21 cellular contexts compared by ENCODE assay signal in genomic region chr2:29583548-29584121, GRCh38.
DNase-seq lines count a peak whose midpoint lies in the region; ATAC-seq, FAIRE-seq and TF ChIP-seq lines count a peak whose summit lies in the region.
"Had no signal": no experiment of that assay in that cellular context is flagged by ENCODE, and none has a peak within 500 bp of the region (broad histone marks: within the 10 kb centered on the region; RNA-seq: fewer than 3 reads in every experiment).

No MANE protein-coding gene starts in this region.

- H4K8ac ChIP-seq in IMR-90 (ENCODE audit: low read depth in 2 of 2, low read length in 2 of 2), result no peak overlapping the region

- peak; percentile 7 for DNase-seq in G401 (ENCODE audit: low spot score)
- no peak for DNase-seq in IMR-90
- DNase-seq in HTR-8/SVneo (ENCODE audit: insufficient read length, low spot score), result no peak
- DNase-seq: ACHN, GDM1, Kasumi-1, MM.1S, NCI-H1092 treated with DMSO at 0.1 percent for 48 hours, NCI-H146, NCI-H2081 treated with DMSO at 0.1 percent for 48 hours, OCI-M1, RPMI8226, SHP77 treated with DMSO at 0.1 percent for 48 hours had no signal

- no peak overlapping the region for H3K9ac ChIP-seq in IMR-90 (ENCODE audit: low read depth, low read length)
- H3K9ac ChIP-seq: GM23248 had no signal

- dilution Hi-C loops in IMR-90 (cut with HindIII; ENCODE audit: low sequenced_read_pairs, unreplicated experiment), result no loop called here

- in situ Hi-C loops in G401 (cut with HindIII; ENCODE audit: low sequenced_read_pairs), result no loop called here
- in situ Hi-C loops in IMR-90 (cut with MboI; ENCODE audit: low sequenced_read_pairs), result no loop called here

- H2BK120ac ChIP-seq in IMR-90 (ENCODE audit: low read depth, low read length), result no peak overlapping the region

- CTCF ChIA-PET in IMR-90 (lab: Yijun Ruan, JAX), result interaction anchor here (0.7 kb wide), 1 partner anchor 10 kb away, joined by 4 read pairs; no protein-coding TSS in a partner anchor

- H3K4me3 ChIP-seq in IMR-90 (ENCODE audit: insufficient read depth, low read depth, low read length), result no peak overlapping the region
- H3K4me3 ChIP-seq: GM23248, HAP-1 had no signal

- no peak overlapping the region for H4K5ac ChIP-seq in IMR-90 (ENCODE audit: low read depth, low read length)

- peaks cover 2% of the 10 kb centered on the region; the same call in 1 of the 2 replicates for H3K27me3 ChIP-seq in IMR-90 (ENCODE audit: control insufficient read depth, insufficient read depth, low read length)

- H3K27ac ChIP-seq in IMR-90 (ENCODE audit: insufficient read depth, low read length) (no peak overlapping the region), VCaP (0 out of 2 replicates have a peak overlapping the region, but pooled peaks have one; percentile 7)
- H3K27ac ChIP-seq: C4-2B, GM23248 had no signal

- POLR2A ChIA-PET in IMR-90 (lab: Charles Lee; ENCODE audit: unreplicated experiment), result no interaction called here

- H3K23ac ChIP-seq in IMR-90 (ENCODE audit: low read depth, low read length), result no peak overlapping the region

- no peak overlapping the region for H4K91ac ChIP-seq in IMR-90 (ENCODE audit: insufficient read depth, low read depth, low read length)

- no peak for TF ChIP-seq RAD21 in IMR-90 (IDR thresholded peaks at IDR 0.05; ENCODE audit: low read length)

- no peak overlapping the region for H2AK9ac ChIP-seq in IMR-90 (replicated peaks; ENCODE audit: low read depth, low read length, poor library complexity)

- H3K9me1 ChIP-seq in IMR-90 (ENCODE audit: insufficient read depth, low read length), result no peaks in the 10 kb centered on the region

- ATAC-seq in HG02588 (IDR thresholded peaks at IDR 0.05; ENCODE audit: unreplicated experiment) (peak; percentile 14), IMR-90 (ENCODE audit: low read depth) (no peak), HG03108 (IDR thresholded peaks at IDR 0.05; ENCODE audit: unreplicated experiment) (no peak), HG02852 (IDR thresholded peaks at IDR 0.05; ENCODE audit: unreplicated experiment) (no peak)

- FAIRE-seq in HTR-8/SVneo (lab: Jason Lieb, UNC), result no peak
- FAIRE-seq: D721Med had no signal

- no peaks in the 10 kb centered on the region for H3K79me1 ChIP-seq in IMR-90 (ENCODE audit: low read depth in 1 of 2, low read length in 2 of 2)

- no peaks in the 10 kb centered on the region for H3K4me1 ChIP-seq in IMR-90 (ENCODE audit: control insufficient read depth, insufficient read depth, low read length)
- H3K4me1 ChIP-seq: HAP-1 had no signal

- H3K14ac ChIP-seq in IMR-90 (replicated peaks; ENCODE audit: low read depth, low read length), result no peak overlapping the region

- no peak for TF ChIP-seq CTCF in IMR-90 (conservative IDR thresholded peaks at IDR 0.05; ENCODE audit: low read depth, low read length)
- TF ChIP-seq CTCF in VCaP (conservative IDR thresholded peaks at IDR 0.05), result no peak

- H2BK15ac ChIP-seq in IMR-90 (ENCODE audit: low read depth, low read length), result no peak overlapping the region; the same call in 2 of the 3 replicates

- no peak overlapping the region for H3K4me2 ChIP-seq in IMR-90 (ENCODE audit: low read depth, low read length)

- H2AFZ ChIP-seq in IMR-90 (replicated peaks; ENCODE audit: low read length, poor library complexity), result no peak overlapping the region
- H2AFZ ChIP-seq: GM23248 had no signal

- H2BK20ac ChIP-seq in IMR-90 (ENCODE audit: low read depth, low read length), result no peak overlapping the region; the same call in 1 of the 2 replicates

- H3K36me3 ChIP-seq in IMR-90 (ENCODE audit: control insufficient read depth, insufficient read depth, low read length), result no peaks in the 10 kb centered on the region
- H3K36me3 ChIP-seq: HAP-1 had no signal

- no peaks in the 10 kb centered on the region for H4K20me1 ChIP-seq in IMR-90 (ENCODE audit: insufficient read depth, low read length)

- peak overlapping the region; percentile 47; the same call in 1 of the 2 replicates for H3K18ac ChIP-seq in IMR-90 (ENCODE audit: low read depth, low read length)

- H2BK5ac ChIP-seq in IMR-90 (ENCODE audit: low read depth, low read length, poor library complexity, severe bottlenecking), result no peak overlapping the region

- H3K4ac ChIP-seq in IMR-90 (ENCODE audit: low read depth, low read length), result no peak overlapping the region

- H2AK5ac ChIP-seq in IMR-90 (ENCODE audit: low read depth, low read length), result peak overlapping the region; percentile 5; the same call in 1 of the 2 replicates

- no peaks in the 10 kb centered on the region for H3K9me3 ChIP-seq in IMR-90 (ENCODE audit: control insufficient read depth, insufficient read depth, low read length)
- H3K9me3 ChIP-seq: HAP-1 had no signal

- no CpG with 5 or more reads among the region's 1 CpG for WGBS in IMR-90 (ENCODE audit: extremely low coverage in 2 of 2, insufficient read length in 1 of 2), 2 experiments

- BruUV-seq in IMR-90 (replicated peaks; lab: Mats Ljungman, UMichigan), result no TSS peak

- TF ChIP-seq POLR2A in IMR-90 (IDR thresholded peaks at IDR 0.05; ENCODE audit: low read depth, low read length), result no peak

- no peak overlapping the region for H3K56ac ChIP-seq in IMR-90 (ENCODE audit: extremely low read depth, insufficient read depth, low read length)

- intact Hi-C loops in IMR-90 (cut with micrococcal nuclease), result no loop called here

TF ChIP-seq in IMR-90, 13 proteins besides CTCF, POLR2A, EP300 and RAD21:
- TF ChIP-seq BHLHE40 (IDR thresholded peaks at IDR 0.05; ENCODE audit: low read depth, low read length), result no peak
- TF ChIP-seq SMC3 (IDR thresholded peaks at IDR 0.05; ENCODE audit: low read depth, low read length), result no peak
- no peak for TF ChIP-seq MXI1 (IDR thresholded peaks at IDR 0.05; ENCODE audit: borderline replicate concordance, low read depth, low read length)
- TF ChIP-seq MAZ (IDR thresholded peaks at IDR 0.05; ENCODE audit: borderline replicate concordance, low read depth, low read length), result no peak
- no peak for TF ChIP-seq RFX5 (IDR thresholded peaks at IDR 0.05; ENCODE audit: low read depth, low read length)
- no peak for TF ChIP-seq MAFK (IDR thresholded peaks at IDR 0.05; ENCODE audit: low read depth, low read length)
- TF ChIP-seq CHD1 (IDR thresholded peaks at IDR 0.05; ENCODE audit: low read depth, low read length), result no peak
- TF ChIP-seq RCOR1 (IDR thresholded peaks at IDR 0.05; ENCODE audit: insufficient replicate concordance, low read length), result no peak
